ENCODE assay signal across 2 cellular contexts in the genomic region with DNA sequence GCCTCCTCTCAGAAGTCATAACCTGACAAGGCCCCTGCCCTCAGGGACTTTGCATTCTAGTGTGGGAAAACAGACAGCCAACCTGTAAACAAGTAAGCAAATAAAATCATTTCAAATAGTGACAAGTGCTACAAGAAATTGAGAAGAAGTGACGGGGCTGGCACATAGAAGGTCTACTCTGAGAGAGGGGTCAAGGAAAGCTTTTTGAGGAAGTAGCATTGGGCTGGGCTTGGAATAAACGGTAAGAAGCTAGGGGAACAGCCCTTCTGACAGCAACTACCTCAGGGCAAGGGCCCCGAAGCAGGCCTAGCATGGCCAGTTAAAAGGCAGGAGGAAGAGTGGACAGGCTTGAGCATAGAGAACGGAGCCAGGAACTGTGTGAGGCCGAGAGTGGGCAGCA.
TF ChIP-seq lines count a peak whose summit lies in the region.

No MANE protein-coding gene starts in this region.

TF ChIP-seq in HepG2, 621 proteins besides CTCF, POLR2A, EP300 and RAD21:
- TF ChIP-seq SALL2 (CRISPR knock-in tag; IDR thresholded peaks at IDR 0.05) = no peak
- TF ChIP-seq STAT5B (CRISPR knock-in tag; IDR thresholded peaks at IDR 0.05) = no peak
- no peak for TF ChIP-seq PAWR (CRISPR knock-in tag; IDR thresholded peaks at IDR 0.05; ENCODE audit: borderline replicate concordance)
- TF ChIP-seq ZBTB20 (CRISPR knock-in tag; IDR thresholded peaks at IDR 0.05; ENCODE audit: borderline replicate concordance, low read depth) = no peak
- TF ChIP-seq KDM5A (IDR thresholded peaks at IDR 0.05; ENCODE audit: borderline replicate concordance, low read length) = no peak
- no peak for TF ChIP-seq HMG20B (CRISPR knock-in tag; conservative IDR thresholded peaks at IDR 0.05)
- TF ChIP-seq, protein P1, sequence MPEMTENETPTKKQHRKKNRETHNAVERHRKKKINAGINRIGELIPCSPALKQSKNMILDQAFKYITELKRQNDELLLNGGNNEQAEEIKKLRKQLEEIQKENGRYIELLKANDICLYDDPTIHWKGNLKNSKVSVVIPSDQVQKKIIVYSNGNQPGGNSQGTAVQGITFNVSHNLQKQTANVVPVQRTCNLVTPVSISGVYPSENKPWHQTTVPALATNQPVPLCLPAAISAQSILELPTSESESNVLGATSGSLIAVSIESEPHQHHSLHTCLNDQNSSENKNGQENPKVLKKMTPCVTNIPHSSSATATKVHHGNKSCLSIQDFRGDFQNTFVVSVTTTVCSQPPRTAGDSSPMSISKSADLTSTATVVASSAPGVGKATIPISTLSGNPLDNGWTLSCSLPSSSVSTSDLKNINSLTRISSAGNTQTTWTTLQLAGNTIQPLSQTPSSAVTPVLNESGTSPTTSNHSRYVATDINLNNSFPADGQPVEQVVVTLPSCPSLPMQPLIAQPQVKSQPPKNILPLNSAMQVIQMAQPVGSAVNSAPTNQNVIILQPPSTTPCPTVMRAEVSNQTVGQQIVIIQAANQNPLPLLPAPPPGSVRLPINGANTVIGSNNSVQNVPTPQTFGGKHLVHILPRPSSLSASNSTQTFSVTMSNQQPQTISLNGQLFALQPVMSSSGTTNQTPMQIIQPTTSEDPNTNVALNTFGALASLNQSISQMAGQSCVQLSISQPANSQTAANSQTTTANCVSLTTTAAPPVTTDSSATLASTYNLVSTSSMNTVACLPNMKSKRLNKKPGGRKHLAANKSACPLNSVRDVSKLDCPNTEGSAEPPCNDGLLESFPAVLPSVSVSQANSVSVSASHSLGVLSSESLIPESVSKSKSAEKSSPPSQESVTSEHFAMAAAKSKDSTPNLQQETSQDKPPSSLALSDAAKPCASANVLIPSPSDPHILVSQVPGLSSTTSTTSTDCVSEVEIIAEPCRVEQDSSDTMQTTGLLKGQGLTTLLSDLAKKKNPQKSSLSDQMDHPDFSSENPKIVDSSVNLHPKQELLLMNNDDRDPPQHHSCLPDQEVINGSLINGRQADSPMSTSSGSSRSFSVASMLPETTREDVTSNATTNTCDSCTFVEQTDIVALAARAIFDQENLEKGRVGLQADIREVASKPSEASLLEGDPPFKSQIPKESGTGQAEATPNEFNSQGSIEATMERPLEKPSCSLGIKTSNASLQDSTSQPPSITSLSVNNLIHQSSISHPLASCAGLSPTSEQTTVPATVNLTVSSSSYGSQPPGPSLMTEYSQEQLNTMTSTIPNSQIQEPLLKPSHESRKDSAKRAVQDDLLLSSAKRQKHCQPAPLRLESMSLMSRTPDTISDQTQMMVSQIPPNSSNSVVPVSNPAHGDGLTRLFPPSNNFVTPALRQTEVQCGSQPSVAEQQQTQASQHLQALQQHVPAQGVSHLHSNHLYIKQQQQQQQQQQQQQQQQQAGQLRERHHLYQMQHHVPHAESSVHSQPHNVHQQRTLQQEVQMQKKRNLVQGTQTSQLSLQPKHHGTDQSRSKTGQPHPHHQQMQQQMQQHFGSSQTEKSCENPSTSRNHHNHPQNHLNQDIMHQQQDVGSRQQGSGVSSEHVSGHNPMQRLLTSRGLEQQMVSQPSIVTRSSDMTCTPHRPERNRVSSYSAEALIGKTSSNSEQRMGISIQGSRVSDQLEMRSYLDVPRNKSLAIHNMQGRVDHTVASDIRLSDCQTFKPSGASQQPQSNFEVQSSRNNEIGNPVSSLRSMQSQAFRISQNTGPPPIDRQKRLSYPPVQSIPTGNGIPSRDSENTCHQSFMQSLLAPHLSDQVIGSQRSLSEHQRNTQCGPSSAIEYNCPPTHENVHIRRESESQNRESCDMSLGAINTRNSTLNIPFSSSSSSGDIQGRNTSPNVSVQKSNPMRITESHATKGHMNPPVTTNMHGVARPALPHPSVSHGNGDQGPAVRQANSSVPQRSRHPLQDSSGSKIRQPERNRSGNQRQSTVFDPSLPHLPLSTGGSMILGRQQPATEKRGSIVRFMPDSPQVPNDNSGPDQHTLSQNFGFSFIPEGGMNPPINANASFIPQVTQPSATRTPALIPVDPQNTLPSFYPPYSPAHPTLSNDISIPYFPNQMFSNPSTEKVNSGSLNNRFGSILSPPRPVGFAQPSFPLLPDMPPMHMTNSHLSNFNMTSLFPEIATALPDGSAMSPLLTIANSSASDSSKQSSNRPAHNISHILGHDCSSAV (CRISPR knock-in tag; IDR thresholded peaks at IDR 0.05; ENCODE audit: borderline replicate concordance) = no peak
- no peak for TF ChIP-seq ZNF841 (CRISPR knock-in tag; IDR thresholded peaks at IDR 0.05; ENCODE audit: borderline replicate concordance)
- TF ChIP-seq ZNF224 (CRISPR knock-in tag; IDR thresholded peaks at IDR 0.05) = no peak
- TF ChIP-seq HNRNPUL1 (IDR thresholded peaks at IDR 0.05; ENCODE audit: low read depth, low read length) = no peak

TF ChIP-seq in H1, 55 proteins besides CTCF, POLR2A, EP300 and RAD21:
- TF ChIP-seq CREB1 (IDR thresholded peaks at IDR 0.05) (no peak), BACH1 (IDR thresholded peaks at IDR 0.05; ENCODE audit: low read length) (no peak), NANOG (IDR thresholded peaks at IDR 0.05; ENCODE audit: insufficient read depth, low read depth, low read length, poor library complexity, severe bottlenecking) (no peak), BRCA1 (IDR thresholded peaks at IDR 0.05; ENCODE audit: low read depth, low read length) (no peak)
